In the genomic region with DNA sequence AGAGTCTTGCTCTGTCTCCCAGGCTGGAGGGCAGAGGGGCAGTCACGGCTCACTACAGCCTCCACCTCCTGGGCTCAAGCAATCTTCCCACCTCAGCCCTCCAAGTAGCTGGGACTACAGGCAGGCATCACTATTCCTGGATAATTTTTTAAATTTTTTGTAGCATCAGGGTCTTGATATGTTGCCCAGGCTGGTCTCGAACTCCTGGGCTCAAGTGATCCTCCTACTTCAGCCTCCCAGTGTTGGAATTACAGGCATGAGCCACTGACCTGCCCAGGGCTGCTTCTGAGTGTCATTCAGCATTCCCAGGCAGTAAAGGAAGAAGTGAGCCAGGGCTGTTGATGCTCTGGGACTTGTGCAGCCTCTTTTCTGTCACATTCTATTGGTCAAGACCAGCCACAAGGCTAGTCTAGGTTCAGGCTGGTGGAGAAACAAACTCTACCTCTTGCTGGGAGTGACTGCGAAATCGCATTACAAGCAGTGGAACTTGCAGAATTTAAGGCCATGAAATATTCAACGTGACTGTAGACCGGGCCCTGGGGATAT, we compare ENCODE assay signal across 18 cellular contexts. TPM values are rescaled to one million over a fixed set of nuclear protein-coding genes. Genes with fewer than 3 reads are reported as not detected.
DNase-seq lines count a peak whose midpoint lies in the region; ATAC-seq and TF ChIP-seq lines count a peak whose summit lies in the region.
"Had no signal": no experiment of that assay in that cellular context is flagged by ENCODE, and none has a peak within 500 bp of the region (broad histone marks: within the 10 kb centered on the region; RNA-seq: fewer than 3 reads in every experiment).

No MANE protein-coding gene starts in this region.

- no peak for TF ChIP-seq CTCF in mesothelial cell of epicardium (IDR thresholded peaks at IDR 0.05; ENCODE audit: unreplicated experiment)

- H3K4me1 Mint-ChIP-seq in activated naive CD4-positive, alpha-beta T cell treated with anti-CD3 and anti-CD28 coated beads for 36 hours (ENCODE audit: low read depth), result peaks cover 34% of the 10 kb centered on the region
- H3K4me1 Mint-ChIP-seq in activated T-helper 2 cell treated with anti-CD3 and anti-CD28 coated beads, Interferon-gamma antibody, Interleukin-2, Interleukin-4, amounts not matched to agents 10 μg/mL and 5 μg/mL and 100 μg/mL, durations not matched to agents 14 hours and 24 hours and 36 hours (ENCODE audit: low read depth), result peaks cover 31% of the 10 kb centered on the region
- H3K4me1 Mint-ChIP-seq in mesothelial cell of epicardium, result peaks cover 24% of the 10 kb centered on the region
- H3K4me1 Mint-ChIP-seq in activated CD8-positive, alpha-beta memory T cell treated with anti-CD3 and anti-CD28 coated beads, Interleukin-2, amount 10 ng/mL, durations not matched to agents 7 days and 5 days, result peaks cover 31% of the 10 kb centered on the region

- no peak for ATAC-seq in activated CD8-positive, alpha-beta memory T cell treated with anti-CD3 and anti-CD28 coated beads, Interleukin-2, amount 10 ng/mL, durations not matched to agents 7 days and 5 days
- no peak for ATAC-seq in HG03025 (IDR thresholded peaks at IDR 0.05; ENCODE audit: low FRiP score, unreplicated experiment)

- no peak for DNase-seq in activated naive CD4-positive, alpha-beta T cell treated with anti-CD3 and anti-CD28 coated beads for 36 hours
- no peak for DNase-seq in activated naive CD4-positive, alpha-beta T cell (lab: John Stamatoyannopoulos, UW)
- no peak for DNase-seq in activated T-helper 2 cell treated with anti-CD3 and anti-CD28 coated beads, Interferon-gamma antibody, Interleukin-2, Interleukin-4, amounts not matched to agents 10 μg/mL and 5 μg/mL and 100 μg/mL, durations not matched to agents 14 hours and 24 hours and 36 hours (ENCODE audit: low spot score)
- no peak for DNase-seq in mesothelial cell of epicardium (ENCODE audit: low spot score in 2 of 2, unreplicated experiment in 2 of 2)
- DNase-seq in midbrain (lab: John Stamatoyannopoulos, UW), result no peak
- DNase-seq in NCI-H1417 (lab: John Stamatoyannopoulos, UW), result no peak
- DNase-seq in activated CD8-positive, alpha-beta memory T cell treated with anti-CD3 and anti-CD28 coated beads, Interleukin-2, amount 10 ng/mL, durations not matched to agents 7 days and 5 days, result no peak
- DNase-seq: amygdala, caudate nucleus, DMS79, dorsolateral prefrontal cortex, NCI-H1048, NCI-H2029, NCI-H345, SHP77 treated with DMSO at 0.1 percent for 48 hours, sigmoid colon, WERI-Rb-1 had no signal

- no peak overlapping the region for H3K27ac Mint-ChIP-seq in activated naive CD4-positive, alpha-beta T cell treated with anti-CD3 and anti-CD28 coated beads for 36 hours
- no peak overlapping the region for H3K27ac Mint-ChIP-seq in activated T-helper 2 cell treated with anti-CD3 and anti-CD28 coated beads, Interferon-gamma antibody, Interleukin-2, Interleukin-4, amounts not matched to agents 10 μg/mL and 5 μg/mL and 100 μg/mL, durations not matched to agents 14 hours and 24 hours and 36 hours
- no peak overlapping the region for H3K27ac Mint-ChIP-seq in mesothelial cell of epicardium
- H3K27ac Mint-ChIP-seq in activated CD8-positive, alpha-beta memory T cell treated with anti-CD3 and anti-CD28 coated beads, Interleukin-2, amount 10 ng/mL, durations not matched to agents 7 days and 5 days, result no peak overlapping the region

- H3K27me3 Mint-ChIP-seq in activated naive CD4-positive, alpha-beta T cell treated with anti-CD3 and anti-CD28 coated beads for 36 hours (ENCODE audit: low read depth), result no peaks in the 10 kb centered on the region
- H3K27me3 Mint-ChIP-seq in activated T-helper 2 cell treated with anti-CD3 and anti-CD28 coated beads, Interferon-gamma antibody, Interleukin-2, Interleukin-4, amounts not matched to agents 10 μg/mL and 5 μg/mL and 100 μg/mL, durations not matched to agents 14 hours and 24 hours and 36 hours (ENCODE audit: low read depth), result no peaks in the 10 kb centered on the region
- peaks cover 2% of the 10 kb centered on the region for H3K27me3 Mint-ChIP-seq in mesothelial cell of epicardium (ENCODE audit: low read depth)
- H3K27me3 Mint-ChIP-seq in activated CD8-positive, alpha-beta memory T cell treated with anti-CD3 and anti-CD28 coated beads, Interleukin-2, amount 10 ng/mL, durations not matched to agents 7 days and 5 days, result peaks cover 8% of the 10 kb centered on the region

- H3K36me3 Mint-ChIP-seq in activated naive CD4-positive, alpha-beta T cell treated with anti-CD3 and anti-CD28 coated beads for 36 hours (ENCODE audit: low read depth), result peaks cover 2% of the 10 kb centered on the region
- H3K36me3 Mint-ChIP-seq in activated T-helper 2 cell treated with anti-CD3 and anti-CD28 coated beads, Interferon-gamma antibody, Interleukin-2, Interleukin-4, amounts not matched to agents 10 μg/mL and 5 μg/mL and 100 μg/mL, durations not matched to agents 14 hours and 24 hours and 36 hours (ENCODE audit: low read depth), result no peaks in the 10 kb centered on the region
- H3K36me3 Mint-ChIP-seq in mesothelial cell of epicardium, result no peaks in the 10 kb centered on the region
- H3K36me3 Mint-ChIP-seq in activated CD8-positive, alpha-beta memory T cell treated with anti-CD3 and anti-CD28 coated beads, Interleukin-2, amount 10 ng/mL, durations not matched to agents 7 days and 5 days, result no peaks in the 10 kb centered on the region

- H3K9me3 Mint-ChIP-seq in activated naive CD4-positive, alpha-beta T cell treated with anti-CD3 and anti-CD28 coated beads for 36 hours, result no peaks in the 10 kb centered on the region
- no peaks in the 10 kb centered on the region for H3K9me3 Mint-ChIP-seq in activated T-helper 2 cell treated with anti-CD3 and anti-CD28 coated beads, Interferon-gamma antibody, Interleukin-2, Interleukin-4, amounts not matched to agents 10 μg/mL and 5 μg/mL and 100 μg/mL, durations not matched to agents 14 hours and 24 hours and 36 hours
- H3K9me3 Mint-ChIP-seq in mesothelial cell of epicardium, result no peaks in the 10 kb centered on the region
- no peaks in the 10 kb centered on the region for H3K9me3 Mint-ChIP-seq in activated CD8-positive, alpha-beta memory T cell treated with anti-CD3 and anti-CD28 coated beads, Interleukin-2, amount 10 ng/mL, durations not matched to agents 7 days and 5 days (ENCODE audit: low read depth)

- H3K4me3 Mint-ChIP-seq in activated naive CD4-positive, alpha-beta T cell treated with anti-CD3 and anti-CD28 coated beads for 36 hours, result peak overlapping the region; percentile 100
- H3K4me3 Mint-ChIP-seq in activated T-helper 2 cell treated with anti-CD3 and anti-CD28 coated beads, Interferon-gamma antibody, Interleukin-2, Interleukin-4, amounts not matched to agents 10 μg/mL and 5 μg/mL and 100 μg/mL, durations not matched to agents 14 hours and 24 hours and 36 hours (ENCODE audit: low read depth), result peak overlapping the region; percentile 34
- H3K4me3 Mint-ChIP-seq in mesothelial cell of epicardium, result peak overlapping the region; percentile 82
- H3K4me3 Mint-ChIP-seq in activated CD8-positive, alpha-beta memory T cell treated with anti-CD3 and anti-CD28 coated beads, Interleukin-2, amount 10 ng/mL, durations not matched to agents 7 days and 5 days, result no peak overlapping the region

- CTCF ChIA-PET in activated naive CD4-positive, alpha-beta T cell treated with anti-CD3 and anti-CD28 coated beads for 36 hours (lab: Charles Lee), result interaction anchor here (0.6 to 1.5 kb wide), 2 partner anchors 224 to 262 kb away, joined by 4 to 5 read pairs; no protein-coding TSS in a partner anchor
- CTCF ChIA-PET in activated CD8-positive, alpha-beta memory T cell treated with anti-CD3 and anti-CD28 coated beads, Interleukin-2, amount 10 ng/mL, durations not matched to agents 7 days and 5 days (lab: Charles Lee), result interaction anchor here (0.8 to 3.3 kb wide), 3 partner anchors 14 to 262 kb away, joined by 3 to 17 read pairs (median 3); no protein-coding TSS in a partner anchor

- intact Hi-C loops in activated naive CD4-positive, alpha-beta T cell treated with anti-CD3 and anti-CD28 coated beads for 36 hours (cut with micrococcal nuclease), result no loop called here
- intact Hi-C loops in activated T-helper 2 cell treated with anti-CD3 and anti-CD28 coated beads, Interferon-gamma antibody, Interleukin-2, Interleukin-4, amounts not matched to agents 10 μg/mL and 5 μg/mL and 100 μg/mL, durations not matched to agents 14 hours and 24 hours and 36 hours (cut with micrococcal nuclease), result no loop called here

RNA-seq across cellular contexts. Expression of gene ARFGEF2, which starts 2.1 kb away (rescaled TPM):
- total RNA-seq in activated naive CD4-positive, alpha-beta T cell treated with anti-CD3 and anti-CD28 coated beads for 36 hours, result 10 to 100 TPM; 18.2 to 18.6 TPM
- 31.8 and 32.6 TPM in 2 replicates for total RNA-seq in activated T-helper 2 cell treated with anti-CD3 and anti-CD28 coated beads, Interferon-gamma antibody, Interleukin-2, Interleukin-4, amounts not matched to agents 10 μg/mL and 5 μg/mL and 100 μg/mL, durations not matched to agents 14 hours and 24 hours and 36 hours
- 23.6 to 24.7 TPM (median 23.8 TPM) in 3 replicates for total RNA-seq in mesothelial cell of epicardium
- 10 to 100 TPM; 19.0 to 23.7 TPM for total RNA-seq in activated CD8-positive, alpha-beta memory T cell treated with anti-CD3 and anti-CD28 coated beads, Interleukin-2, amount 10 ng/mL, durations not matched to agents 7 days and 5 days
